ENCODE assay signal across 8 cellular contexts in genomic region chr1:112675728-112676381, GRCh38. TPM values are rescaled to one million over a fixed set of nuclear protein-coding genes. Genes with fewer than 3 reads are reported as not detected.
DNase-seq lines count a peak whose midpoint lies in the region; ATAC-seq and TF ChIP-seq lines count a peak whose summit lies in the region.

No MANE protein-coding gene starts in this region.

- peaks cover 12% of the 10 kb centered on the region for H4K20me1 ChIP-seq in smooth muscle cell (ENCODE audit: low read depth)

- H3K27ac Mint-ChIP-seq in activated CD4-positive, alpha-beta memory T cell treated with anti-CD3 and anti-CD28 coated beads, Interleukin-2, amount 10 ng/mL, durations not matched to agents 7 days and 5 days, result peak overlapping the region; percentile 63

- in situ Hi-C loops in HAP-1 (cut with MboI; ENCODE audit: low sequenced_read_pairs), result no loop called here

- H3K36me3 ChIP-seq in HAP-1 (replicated peaks), result peaks cover 27% of the 10 kb centered on the region
- no peaks in the 10 kb centered on the region for H3K36me3 ChIP-seq in smooth muscle cell (ENCODE audit: low read depth)

- H3K4me1 Mint-ChIP-seq in activated CD4-positive, alpha-beta memory T cell treated with anti-CD3 and anti-CD28 coated beads, Interleukin-2, amount 10 ng/mL, durations not matched to agents 7 days and 5 days, result peaks cover 40% of the 10 kb centered on the region

- H3K9me3 ChIP-seq in HAP-1 (no peaks in the 10 kb centered on the region), smooth muscle cell (replicated peaks; ENCODE audit: low read depth) (no peaks in the 10 kb centered on the region)

- H3K27ac ChIP-seq in smooth muscle cell (ENCODE audit: low read depth), result peak overlapping the region; percentile 70

- H3K4me2 ChIP-seq in smooth muscle cell, result peak overlapping the region; percentile 96

- H3F3A ChIP-seq in smooth muscle cell (ENCODE audit: low read depth), result peaks cover 17% of the 10 kb centered on the region

- H3K9ac ChIP-seq in smooth muscle cell (ENCODE audit: low read depth), result peak overlapping the region; percentile 83

- POLR2A ChIA-PET in activated CD4-positive, alpha-beta memory T cell treated with anti-CD3 and anti-CD28 coated beads, Interleukin-2, amount 10 ng/mL, durations not matched to agents 7 days and 5 days (lab: Charles Lee), result interaction anchor here (1.4 to 5.2 kb wide), 12 partner anchors 8 to 285 kb away, joined by 3 to 101 read pairs (median 26); partner anchors contain the start of genes CAPZA1, PPM1J, RHOC and ST7L

- DNase-seq in HAP-1 (ENCODE audit: low spot score in 2 of 2) (no peak), smooth muscle cell (lab: John Stamatoyannopoulos, UW; ENCODE audit: unreplicated experiment) (no peak), NCI-H128 (lab: John Stamatoyannopoulos, UW; ENCODE audit: unreplicated experiment) (no peak), NCI-H2171 (lab: John Stamatoyannopoulos, UW) (no peak)
- DNase-seq in activated CD4-positive, alpha-beta memory T cell treated with anti-CD3 and anti-CD28 coated beads, Interleukin-2, amount 10 ng/mL, durations not matched to agents 7 days and 5 days, result no peak

- peaks cover 69% of the 10 kb centered on the region for H3K36me3 Mint-ChIP-seq in activated CD4-positive, alpha-beta memory T cell treated with anti-CD3 and anti-CD28 coated beads, Interleukin-2, amount 10 ng/mL, durations not matched to agents 7 days and 5 days (ENCODE audit: low read depth)

- H3K4me3 Mint-ChIP-seq in activated CD4-positive, alpha-beta memory T cell treated with anti-CD3 and anti-CD28 coated beads, Interleukin-2, amount 10 ng/mL, durations not matched to agents 7 days and 5 days, result peak overlapping the region; percentile 76

- H3K4me3 ChIP-seq in HAP-1, result peak overlapping the region; percentile 67
- H3K4me3 ChIP-seq in iPS-11a (ENCODE audit: low read depth, low read length), result peak overlapping the region; percentile 79
- peak overlapping the region; percentile 95 for H3K4me3 ChIP-seq in smooth muscle cell

- peak overlapping the region; percentile 54 for H2AFZ ChIP-seq in smooth muscle cell (ENCODE audit: low read depth)

- 45% methylated on average over 7 of the region's 7 CpGs for WGBS in smooth muscle cell (ENCODE audit: low lambda C conversion rate)

- no peaks in the 10 kb centered on the region for H3K27me3 Mint-ChIP-seq in activated CD4-positive, alpha-beta memory T cell treated with anti-CD3 and anti-CD28 coated beads, Interleukin-2, amount 10 ng/mL, durations not matched to agents 7 days and 5 days

- no peak for TF ChIP-seq CTCF in smooth muscle cell (IDR thresholded peaks at IDR 0.05; ENCODE audit: borderline replicate concordance, insufficient read depth, poor library complexity, severe bottlenecking)

- no peaks in the 10 kb centered on the region for H3K9me3 Mint-ChIP-seq in activated CD4-positive, alpha-beta memory T cell treated with anti-CD3 and anti-CD28 coated beads, Interleukin-2, amount 10 ng/mL, durations not matched to agents 7 days and 5 days

- H3K4me1 ChIP-seq in HAP-1 (peaks cover 55% of the 10 kb centered on the region), smooth muscle cell (ENCODE audit: low read depth) (peaks cover 3% of the 10 kb centered on the region)

- no peaks in the 10 kb centered on the region for H3K27me3 ChIP-seq in HAP-1 (ENCODE audit: low read depth)
- no peaks in the 10 kb centered on the region for H3K27me3 ChIP-seq in smooth muscle cell (ENCODE audit: low read depth)

- H3K79me2 ChIP-seq in smooth muscle cell (ENCODE audit: low read depth), result peaks cover 46% of the 10 kb centered on the region

- ATAC-seq in GM18520 (IDR thresholded peaks at IDR 0.05; ENCODE audit: unreplicated experiment) (no peak), GM19467 (IDR thresholded peaks at IDR 0.05; ENCODE audit: unreplicated experiment) (no peak)

- CTCF ChIA-PET in activated CD4-positive, alpha-beta memory T cell treated with anti-CD3 and anti-CD28 coated beads, Interleukin-2, amount 10 ng/mL, durations not matched to agents 7 days and 5 days (lab: Charles Lee), result interaction anchor here (1.6 to 3.2 kb wide), 6 partner anchors 29 to 284 kb away, joined by 8 to 22 read pairs (median 11); partner anchors contain the start of gene PPM1J

RNA-seq across cellular contexts. Expression of gene MOV10, which starts 1.4 kb away (rescaled TPM):
- total RNA-seq in activated CD4-positive, alpha-beta memory T cell treated with anti-CD3 and anti-CD28 coated beads, Interleukin-2, amount 10 ng/mL, durations not matched to agents 7 days and 5 days, result 100 to 1,000 TPM; 100 to 102 TPM
- 36.9 and 40.4 TPM in 2 replicates for total RNA-seq in smooth muscle cell
- polyA plus RNA-seq in smooth muscle cell, result 56.8 and 60.6 TPM in 2 replicates

RNA-seq across cellular contexts. Expression of gene RHOC, which starts 31.1 kb away (rescaled TPM):
- total RNA-seq in activated CD4-positive, alpha-beta memory T cell treated with anti-CD3 and anti-CD28 coated beads, Interleukin-2, amount 10 ng/mL, durations not matched to agents 7 days and 5 days, result 10 to 100 TPM; 87.1 to 92.4 TPM
- total RNA-seq in smooth muscle cell, result 270 and 303 TPM in 2 replicates
- 518 and 596 TPM in 2 replicates for polyA plus RNA-seq in smooth muscle cell

RNA-seq across cellular contexts. Expression of gene PPM1J, which starts 39.3 kb away (rescaled TPM):
- total RNA-seq in activated CD4-positive, alpha-beta memory T cell treated with anti-CD3 and anti-CD28 coated beads, Interleukin-2, amount 10 ng/mL, durations not matched to agents 7 days and 5 days, result not detected
- total RNA-seq in smooth muscle cell, result 0.40 and 1.2 TPM in 2 replicates
- polyA plus RNA-seq in smooth muscle cell, result 4.7 and 5.2 TPM in 2 replicates

RNA-seq across cellular contexts. Expression of gene CAPZA1, which starts 56.2 kb away (rescaled TPM):
- total RNA-seq in activated CD4-positive, alpha-beta memory T cell treated with anti-CD3 and anti-CD28 coated beads, Interleukin-2, amount 10 ng/mL, durations not matched to agents 7 days and 5 days, result 100 to 1,000 TPM; 340 to 342 TPM
- total RNA-seq in smooth muscle cell, result 238 and 264 TPM in 2 replicates
- polyA plus RNA-seq in smooth muscle cell, result 100 and 114 TPM in 2 replicates

RNA-seq across cellular contexts. Expression of gene ST7L, which starts 56.9 kb away (rescaled TPM):
- 10 to 100 TPM; 13.7 to 14.0 TPM for total RNA-seq in activated CD4-positive, alpha-beta memory T cell treated with anti-CD3 and anti-CD28 coated beads, Interleukin-2, amount 10 ng/mL, durations not matched to agents 7 days and 5 days
- total RNA-seq in smooth muscle cell, result 17.2 and 28.0 TPM in 2 replicates
- polyA plus RNA-seq in smooth muscle cell, result 11.8 and 16.3 TPM in 2 replicates
